In genomic region chr2:217790195-217790594, GRCh38 we compare ENCODE assay signal across 9 cellular contexts.
DNase-seq lines count a peak whose midpoint lies in the region; ATAC-seq, FAIRE-seq and TF ChIP-seq lines count a peak whose summit lies in the region.
"Had no signal": no experiment of that assay in that cellular context is flagged by ENCODE, and none has a peak within 500 bp of the region (broad histone marks: within the 10 kb centered on the region; RNA-seq: fewer than 3 reads in every experiment).

No MANE protein-coding gene starts in this region.

- peak; percentile 86 for FAIRE-seq in GM12878 (lab: Jason Lieb, UNC)

- DNase-seq in GM12878 (ENCODE audit: low read depth, low spot score) (no peak), Caco-2 (no peak), HT-29 (ENCODE audit: low spot score) (no peak)

- H3K27me3 ChIP-seq in GM12878 (replicated peaks in 1 of 2; ENCODE audit: control insufficient read depth in 2 of 2, insufficient read depth in 2 of 2, low read length in 1 of 2) (no peaks in the 10 kb centered on the region), parathyroid adenoma (ENCODE audit: control insufficient read depth, insufficient read depth, low read length) (no peaks in the 10 kb centered on the region), Caco-2 (replicated peaks; ENCODE audit: control insufficient read depth, insufficient read depth, low read length) (no peaks in the 10 kb centered on the region)
- H3K27me3 ChIP-seq: ovary had no signal

- peak overlapping the region in 2 of 3 donors; percentile 27 to 71 for H3K27ac Mint-ChIP-seq in IgD-negative memory B cell
- H3K27ac Mint-ChIP-seq in Caco-2 (ENCODE audit: unreplicated experiment), result no peak overlapping the region

- H3K27me3 Mint-ChIP-seq in IgD-negative memory B cell, result no peaks in the 10 kb centered on the region
- H3K27me3 Mint-ChIP-seq in Caco-2 (ENCODE audit: insufficient read depth, unreplicated experiment), result no peaks in the 10 kb centered on the region

- TF ChIP-seq RAD21 in GM12878 (IDR thresholded peaks at IDR 0.05; ENCODE audit: insufficient read depth, low read depth, low read length), result no peak

- H3K36me3 ChIP-seq in GM12878 (ENCODE audit: control insufficient read depth in 2 of 2, insufficient read depth in 2 of 2, low read length in 1 of 2) (no peaks in the 10 kb centered on the region), parathyroid adenoma (ENCODE audit: control insufficient read depth, insufficient read depth, low read length) (no peaks in the 10 kb centered on the region), Caco-2 (ENCODE audit: control insufficient read depth, insufficient read depth, low read length) (no peaks in the 10 kb centered on the region)
- H3K36me3 ChIP-seq: ovary had no signal

- H3K9me3 Mint-ChIP-seq in IgD-negative memory B cell (peaks cover 0 to 1% (median 0%) of the 10 kb centered on the region in 3 donors), Caco-2 (ENCODE audit: unreplicated experiment) (no peaks in the 10 kb centered on the region)

- intact Hi-C loops in GM12878 (cut with micrococcal nuclease; ENCODE audit: unreplicated experiment) (no loop called here), Caco-2 (cut with micrococcal nuclease; ENCODE audit: unreplicated experiment) (no loop called here)

- no TSS peak for BruUV-seq in GM12878 (replicated peaks; lab: Mats Ljungman, UMichigan)
- no TSS peak for BruUV-seq in Caco-2 (replicated peaks; lab: Mats Ljungman, UMichigan)

- H3K4me1 Mint-ChIP-seq in IgD-negative memory B cell (peaks cover 10 to 17% (median 10%) of the 10 kb centered on the region in 3 donors), Caco-2 (ENCODE audit: low read depth, unreplicated experiment) (no peaks in the 10 kb centered on the region)

- in situ Hi-C loops in GM12878 (cut with MboI), result loop anchor here (5.0 kb wide), 3 partner anchors 97 to 277 kb away; partner anchors contain the start of gene RUFY4

- H3K4me2 ChIP-seq in GM12878 (ENCODE audit: control insufficient read depth, insufficient read depth) (peak overlapping the region; percentile 78), parathyroid adenoma (ENCODE audit: low read length) (no peak overlapping the region)

- RAD21 ChIA-PET in GM12878 (lab: Charles Lee; ENCODE audit: unreplicated experiment), result interaction anchor here (0.6 to 4.6 kb wide), 4 partner anchors 96 to 279 kb away, joined by 3 to 24 read pairs (median 3); partner anchors contain the start of gene RUFY4

- H3K4me3 ChIP-seq in GM12878 (peak overlapping the region; percentile 63; the same call in 1 of the 2 replicates), parathyroid adenoma (ENCODE audit: low read depth, low read length) (no peak overlapping the region), Caco-2 (ENCODE audit: low read depth, low read length) (no peak overlapping the region)
- H3K4me3 ChIP-seq: ovary had no signal

- SMC1A ChIA-PET in GM12878 (lab: Charles Lee; ENCODE audit: uncharacterized antibody, unreplicated experiment), result interaction anchor here (0.6 to 4.6 kb wide), 3 partner anchors 13 to 96 kb away, joined by 3 to 30 read pairs (median 3); no protein-coding TSS in a partner anchor

- H3K4me3 Mint-ChIP-seq in IgD-negative memory B cell (peak overlapping the region; percentile 79 to 90 (median 86)), Caco-2 (ENCODE audit: unreplicated experiment) (no peak overlapping the region)

- H3K4me1 ChIP-seq in GM12878 (ENCODE audit: control insufficient read depth, insufficient read depth, low read length), result peaks cover 3% of the 10 kb centered on the region; the same call in 1 of the 2 replicates
- H3K4me1 ChIP-seq in parathyroid adenoma, result peaks cover 9% of the 10 kb centered on the region
- no peaks in the 10 kb centered on the region; the same call in 1 of the 2 replicates for H3K4me1 ChIP-seq in Caco-2

- H3K27ac ChIP-seq in GM12878 (ENCODE audit: control insufficient read depth, insufficient read depth), result no peak overlapping the region
- H3K27ac ChIP-seq in parathyroid adenoma, result no peak overlapping the region

- no peaks in the 10 kb centered on the region for H3K79me2 ChIP-seq in GM12878 (ENCODE audit: control insufficient read depth, insufficient read depth, low read length)
- H3K79me2 ChIP-seq in parathyroid adenoma, result no peaks in the 10 kb centered on the region

- no peak for TF ChIP-seq EP300 in GM12878 (IDR thresholded peaks at IDR 0.05; ENCODE audit: borderline replicate concordance in 1 of 2, control insufficient read depth in 1 of 2, low read depth in 2 of 2, low read length in 2 of 2)

- H3K36me3 Mint-ChIP-seq in IgD-negative memory B cell (no peaks in the 10 kb centered on the region), Caco-2 (ENCODE audit: insufficient read depth, unreplicated experiment) (no peaks in the 10 kb centered on the region)

- H3K9ac ChIP-seq in GM12878 (ENCODE audit: control insufficient read depth, insufficient read depth, low read length), result peak overlapping the region; percentile 9
- H3K9ac ChIP-seq in parathyroid adenoma, result no peak overlapping the region

- CTCF ChIA-PET in GM12878 (lab: Yijun Ruan, JAX) (interaction anchor here (0.6 to 9.0 kb wide), 21 partner anchors 9 to 994 kb away, joined by 3 to 86 read pairs (median 5); partner anchors contain the start of gene RUFY4), Caco-2 (lab: Charles Lee) (interaction anchor here (0.7 to 4.6 kb wide), 4 partner anchors 91 to 234 kb away, joined by 4 to 47 read pairs (median 10); no protein-coding TSS in a partner anchor)

- H4K20me1 ChIP-seq in GM12878 (ENCODE audit: control insufficient read depth, insufficient read depth), result no peaks in the 10 kb centered on the region

- TF ChIP-seq CTCF in GM12878 (IDR thresholded peaks at IDR 0.05 in 2 of 3, conservative IDR thresholded peaks at IDR 0.05 in 1 of 3; ENCODE audit: control insufficient read depth in 2 of 3, extremely low read depth in 1 of 3, insufficient read depth in 1 of 3, low read depth in 3 of 3, low read length in 3 of 3) (peak in 1 of 3 experiments; percentile 14; a peak in 1 of 6 replicates), parathyroid adenoma (IDR thresholded peaks at IDR 0.05) (no peak), Caco-2 (IDR thresholded peaks at IDR 0.05; ENCODE audit: insufficient read depth in 1 of 2, low read depth in 1 of 2, low read length in 1 of 2, severe bottlenecking in 1 of 2, unreplicated experiment in 1 of 2) (no peak)

- H3K9me3 ChIP-seq in GM12878 (replicated peaks; ENCODE audit: control insufficient read depth, insufficient read depth, low read length) (no peaks in the 10 kb centered on the region), parathyroid adenoma (ENCODE audit: control insufficient read depth, low read length) (no peaks in the 10 kb centered on the region), Caco-2 (no peaks in the 10 kb centered on the region)
- H3K9me3 ChIP-seq: ovary had no signal

- 15% methylated on average over 10 of the region's 10 CpGs for WGBS in GM12878 (ENCODE audit: insufficient coverage, insufficient replicate concordance, low lambda C conversion rate, missing lambda C conversion rate)

- POLR2A ChIA-PET in GM12878 (lab: Charles Lee) (no interaction called here), Caco-2 (lab: Charles Lee) (no interaction called here)

- peak overlapping the region; percentile 92 for H2AFZ ChIP-seq in GM12878 (ENCODE audit: control insufficient read depth, low read depth, low read length)
- peak overlapping the region; percentile 51 for H2AFZ ChIP-seq in parathyroid adenoma

- ATAC-seq in GM18498 (IDR thresholded peaks at IDR 0.05; ENCODE audit: unreplicated experiment), result peak; percentile 71
- ATAC-seq in GM12878, result peak; percentile 64
- ATAC-seq in GM21423 (IDR thresholded peaks at IDR 0.05; ENCODE audit: unreplicated experiment), result no peak
- no peak for ATAC-seq in GM18873 (IDR thresholded peaks at IDR 0.05; ENCODE audit: low FRiP score, unreplicated experiment)

- TF ChIP-seq POLR2A in GM12878 (IDR thresholded peaks at IDR 0.05; ENCODE audit: low read depth, low read length), result peak; percentile 57; the same call in 1 of the 2 replicates

TF ChIP-seq in GM12878, 131 proteins besides CTCF, POLR2A, EP300 and RAD21:
- peak; percentile 81 for TF ChIP-seq CHD2 (IDR thresholded peaks at IDR 0.05; ENCODE audit: borderline replicate concordance, low read depth, low read length)
- peak; percentile 56; the same call in 1 of the 2 replicates for TF ChIP-seq SPI1 (IDR thresholded peaks at IDR 0.05; ENCODE audit: borderline replicate concordance, insufficient read depth, low read depth, low read length)
- 0 out of 2 replicates have a peak, but pooled peaks have one; percentile 3 for TF ChIP-seq RUNX3 (IDR thresholded peaks at IDR 0.05; ENCODE audit: low read length)
- TF ChIP-seq PAX8 (IDR thresholded peaks at IDR 0.05), result no peak
TF ChIP-seq in GM12878: peak in this region for 3.

Comparison
In these comparisons a context has a peak if more than half of its experiments do, and no peak if none do; other contexts are left out.
1. ATAC-seq: peak in GM18498 (single experiment) and GM12878 (single experiment); none in GM21423 (single experiment) and GM18873 (single experiment).